20 cellular contexts compared by ENCODE assay signal in the genomic region with DNA sequence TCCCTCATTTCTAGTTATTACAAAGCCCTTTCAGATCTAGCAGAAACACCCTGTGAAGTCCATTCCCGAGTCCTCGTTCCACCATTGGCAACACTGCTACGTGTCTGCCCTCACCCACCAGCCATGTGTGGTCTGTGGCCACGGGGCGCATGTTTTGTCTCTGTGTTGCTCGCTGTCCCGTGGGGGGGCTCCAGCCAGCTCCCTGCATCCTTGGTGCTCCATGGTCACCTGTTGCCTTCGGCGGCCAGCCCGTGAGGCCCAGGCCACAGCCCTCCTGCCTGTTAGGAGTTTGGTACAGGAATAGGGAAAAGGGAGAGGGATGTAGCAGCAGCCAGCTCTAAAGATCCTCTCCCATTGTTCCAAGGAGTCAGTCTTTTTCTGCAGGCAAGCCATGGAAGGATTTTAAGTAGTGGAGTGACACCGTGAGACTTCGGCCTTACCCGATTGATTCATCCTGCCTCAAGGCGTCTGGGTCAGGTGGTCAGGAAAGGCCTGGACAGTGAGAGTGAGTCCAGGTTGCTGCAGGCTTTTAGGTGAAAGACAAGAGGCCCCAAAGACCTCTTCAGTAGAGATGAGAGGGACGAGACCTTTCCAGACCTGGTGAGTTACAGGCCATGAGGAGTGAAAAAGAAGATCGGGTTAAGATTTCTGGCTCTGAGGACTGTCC.
"Had no signal": no experiment of that assay in that cellular context is flagged by ENCODE, and none has a peak within 500 bp of the region (broad histone marks: within the 10 kb centered on the region; RNA-seq: fewer than 3 reads in every experiment).

No MANE protein-coding gene starts in this region.

- ATAC-seq: activated T-cell treated with anti-CD3 and anti-CD28 coated beads, Interleukin-2, amount 50 U/mL, for 72 hours; upper lobe of right lung had no signal

- DNase-seq: activated CD4-positive, alpha-beta memory T cell treated with anti-CD3 and anti-CD28 coated beads for 36 hours; activated CD4-positive, alpha-beta T cell treated with anti-CD3 and anti-CD28 coated beads for 48 hours; activated effector memory CD4-positive, alpha-beta T cell treated with Interleukin-2 at 50 U/mL for 16 hours; activated naive CD4-positive, alpha-beta T cell treated with anti-CD3 and anti-CD28 coated beads for 36 hours; activated naive CD8-positive, alpha-beta T cell treated with anti-CD3 and anti-CD28 coated beads, Interleukin-2, amount 10 ng/mL, durations not matched to agents 7 days and 5 days; activated T-cell treated with anti-CD3 and anti-CD28 coated beads, Interleukin-2, amount 50 U/mL, for 72 hours; amniotic stem cell; cortex of kidney; immature natural killer cell; kidney glomerular epithelial cell; nucleus accumbens; sigmoid colon; stimulated activated CD4-positive, alpha-beta T cell treated with anti-CD3 and anti-CD28 coated beads, Interleukin-2, amount 100 ng/mL, for 48 hours; stimulated activated naive CD4-positive, alpha-beta T cell treated with Interleukin-2 at 50 U/mL for 16 hours; upper lobe of right lung had no signal

- H3K4me1 Mint-ChIP-seq: immature natural killer cell had no signal

- H3K36me3 ChIP-seq: breast epithelium had no signal

- H3K27ac ChIP-seq: epithelial cell of prostate, hepatocyte, sigmoid colon, upper lobe of right lung had no signal

- H3K9me3 ChIP-seq: thoracic aorta, upper lobe of right lung had no signal

- H3K9me3 Mint-ChIP-seq: activated T-cell treated with anti-CD3 and anti-CD28 coated beads, Interleukin-2, amount 50 U/mL, for 72 hours had no signal

- H3K4me3 ChIP-seq: breast epithelium, hepatocyte, sigmoid colon, thoracic aorta, upper lobe of right lung had no signal

- H3K27ac Mint-ChIP-seq: activated CD4-positive, alpha-beta memory T cell treated with anti-CD3 and anti-CD28 coated beads for 36 hours; activated naive CD4-positive, alpha-beta T cell treated with anti-CD3 and anti-CD28 coated beads for 36 hours; activated naive CD8-positive, alpha-beta T cell treated with anti-CD3 and anti-CD28 coated beads, Interleukin-2, amount 10 ng/mL, durations not matched to agents 7 days and 5 days; activated T-cell treated with anti-CD3 and anti-CD28 coated beads, Interleukin-2, amount 50 U/mL, for 72 hours; immature natural killer cell; nephron had no signal

- H3K27me3 ChIP-seq: breast epithelium, hepatocyte, sigmoid colon, upper lobe of right lung had no signal

- H3K27me3 Mint-ChIP-seq: activated CD4-positive, alpha-beta memory T cell treated with anti-CD3 and anti-CD28 coated beads for 36 hours; activated naive CD8-positive, alpha-beta T cell treated with anti-CD3 and anti-CD28 coated beads, Interleukin-2, amount 10 ng/mL, durations not matched to agents 7 days and 5 days had no signal

- H3K4me3 Mint-ChIP-seq: activated CD4-positive, alpha-beta memory T cell treated with anti-CD3 and anti-CD28 coated beads for 36 hours; activated naive CD4-positive, alpha-beta T cell treated with anti-CD3 and anti-CD28 coated beads for 36 hours; activated naive CD8-positive, alpha-beta T cell treated with anti-CD3 and anti-CD28 coated beads, Interleukin-2, amount 10 ng/mL, durations not matched to agents 7 days and 5 days; activated T-cell treated with anti-CD3 and anti-CD28 coated beads, Interleukin-2, amount 50 U/mL, for 72 hours; immature natural killer cell; nephron had no signal
